In the genomic region with DNA sequence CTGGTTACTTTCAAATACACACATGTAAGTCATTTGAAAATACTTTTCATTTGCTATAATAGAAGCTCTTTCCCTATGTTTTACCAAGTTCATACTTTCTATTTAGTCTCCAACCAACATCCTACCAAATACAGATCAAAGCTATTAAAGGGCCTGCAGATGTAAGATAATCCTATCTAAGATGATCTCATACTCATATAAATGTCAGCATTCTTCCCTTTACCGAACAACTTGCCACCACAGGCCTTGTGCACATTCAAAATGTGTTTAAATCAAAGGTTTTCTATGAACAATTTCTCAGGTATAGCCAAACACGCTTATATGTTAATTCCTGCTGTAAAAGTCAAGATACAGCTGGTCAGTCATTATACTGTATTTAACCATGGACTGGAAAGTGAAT, we compare ENCODE assay signal across 13 cellular contexts.
"Had no signal": no experiment of that assay in that cellular context is flagged by ENCODE, and none has a peak within 500 bp of the region (broad histone marks: within the 10 kb centered on the region; RNA-seq: fewer than 3 reads in every experiment).

No MANE protein-coding gene starts in this region.

- H3K4me3 ChIP-seq: thyroid gland had no signal

- DNase-seq: activated CD4-positive, alpha-beta T cell treated with anti-CD3 and anti-CD28 coated beads for 48 hours; activated CD8-positive, alpha-beta T cell treated with anti-CD3 and anti-CD28 coated beads for 36 hours; activated effector memory CD4-positive, alpha-beta T cell treated with Interleukin-2 at 50 U/mL for 16 hours; activated naive CD4-positive, alpha-beta T cell treated with anti-CD3 and anti-CD28 coated beads, Interleukin-2, amount 50 U/mL, for 16 hours; activated T-cell treated with anti-CD3 and anti-CD28 coated beads, Interleukin-2, amount 50 U/mL, for 4 hours; amniotic stem cell; erythroblast; islet precursor cell; naive thymus-derived CD4-positive, alpha-beta T cell; T-helper 2 cell; thyroid gland had no signal

- H3K27me3 ChIP-seq: thyroid gland had no signal

- H3K4me1 ChIP-seq: thyroid gland had no signal

- ATAC-seq: activated CD8-positive, alpha-beta T cell treated with anti-CD3 and anti-CD28 coated beads for 36 hours; activated T-cell treated with anti-CD3 and anti-CD28 coated beads, Interleukin-2, amount 50 U/mL, for 4 hours; left lobe of liver; naive thymus-derived CD4-positive, alpha-beta T cell; stimulated activated memory B cell treated with anti-CD40 and anti-IgM and Interleukin-4, amounts not matched to agents 10 μg/mL and 1 μg/mL and 100 μg/mL, for 72 hours had no signal

- H3K9me3 ChIP-seq: thyroid gland had no signal

- H3K27ac ChIP-seq: thyroid gland had no signal
